Comparison of ENCODE assay signal across 20 cellular contexts in the genomic region with DNA sequence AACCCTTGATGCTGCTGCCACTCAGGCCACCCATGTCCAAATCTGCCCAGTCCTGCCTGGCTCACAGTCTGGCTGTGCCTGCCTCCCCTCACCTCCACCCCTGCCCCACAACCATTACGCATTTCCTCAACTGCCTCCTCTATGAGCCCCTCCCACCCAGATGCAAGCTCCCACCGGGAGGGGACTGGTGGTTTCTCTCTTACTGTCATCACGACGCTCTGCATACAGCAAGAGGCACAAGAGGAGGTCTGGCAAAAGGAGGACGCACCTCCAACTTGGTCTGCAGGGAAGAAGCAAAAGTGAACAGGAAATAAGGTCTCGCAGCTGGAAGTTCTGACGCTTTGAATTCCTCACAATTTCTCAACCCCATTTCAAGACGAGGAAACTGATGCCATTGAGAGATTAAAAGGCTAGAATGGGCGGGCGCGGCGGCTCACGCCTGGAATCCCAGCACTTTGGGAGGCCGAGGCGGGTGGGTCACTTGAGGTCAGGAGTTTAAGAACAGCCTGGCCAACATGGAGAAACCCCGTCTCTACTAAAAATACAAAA. TPM values are rescaled to one million over a fixed set of nuclear protein-coding genes. Genes with fewer than 3 reads are reported as not detected.
"Had no signal": no experiment of that assay in that cellular context is flagged by ENCODE, and none has a peak within 500 bp of the region (broad histone marks: within the 10 kb centered on the region; RNA-seq: fewer than 3 reads in every experiment).

No MANE protein-coding gene starts in this region.

- H3K27ac Mint-ChIP-seq: activated CD4-positive, alpha-beta memory T cell treated with anti-CD3 and anti-CD28 coated beads, Interleukin-2, amount 10 ng/mL, durations not matched to agents 7 days and 5 days; activated T-cell treated with anti-CD3 and anti-CD28 coated beads, Interleukin-2, amount 50 U/mL, for 72 hours; naive thymus-derived CD8-positive, alpha-beta T cell; T-helper 17 cell had no signal

- H3K27me3 Mint-ChIP-seq: activated CD4-positive, alpha-beta memory T cell treated with anti-CD3 and anti-CD28 coated beads, Interleukin-2, amount 10 ng/mL, durations not matched to agents 7 days and 5 days had no signal

- H3K36me3 Mint-ChIP-seq: naive thymus-derived CD8-positive, alpha-beta T cell had no signal

- H3K4me3 Mint-ChIP-seq: activated CD4-positive, alpha-beta memory T cell treated with anti-CD3 and anti-CD28 coated beads, Interleukin-2, amount 10 ng/mL, durations not matched to agents 7 days and 5 days; activated T-cell treated with anti-CD3 and anti-CD28 coated beads, Interleukin-2, amount 50 U/mL, for 72 hours; naive thymus-derived CD8-positive, alpha-beta T cell; T-helper 17 cell had no signal

- H3K27me3 ChIP-seq: cardiac muscle cell, upper lobe of right lung had no signal

- H3K36me3 ChIP-seq: cardiac muscle cell, spleen, upper lobe of right lung had no signal

- ATAC-seq: activated T-cell treated with anti-CD3 and anti-CD28 coated beads, Interleukin-2, amount 50 U/mL, for 72 hours; left cardiac atrium; naive thymus-derived CD8-positive, alpha-beta T cell; psoas muscle; sciatic nerve; SK-N-SH treated with all-trans-retinoic acid at 6 μM for 48 hours; T-helper 17 cell had no signal

- H3K9me3 Mint-ChIP-seq: activated CD4-positive, alpha-beta memory T cell treated with anti-CD3 and anti-CD28 coated beads, Interleukin-2, amount 10 ng/mL, durations not matched to agents 7 days and 5 days; activated T-cell treated with anti-CD3 and anti-CD28 coated beads, Interleukin-2, amount 50 U/mL, for 72 hours; naive thymus-derived CD8-positive, alpha-beta T cell had no signal

- DNase-seq: activated CD4-positive, alpha-beta memory T cell treated with anti-CD3 and anti-CD28 coated beads, Interleukin-2, amount 10 ng/mL, durations not matched to agents 7 days and 5 days; activated naive CD4-positive, alpha-beta T cell; activated T-cell treated with anti-CD3 and anti-CD28 coated beads, Interleukin-2, amount 50 U/mL, for 72 hours; effector CD8-positive, alpha-beta T cell; hypothalamus; left cardiac atrium; naive thymus-derived CD8-positive, alpha-beta T cell; occipital lobe; spleen; stimulated activated CD4-positive, alpha-beta T cell treated with anti-CD3 and anti-CD28 coated beads, Interleukin-2, amount 100 ng/mL, for 24 hours; stimulated activated naive CD4-positive, alpha-beta T cell; T-helper 17 cell had no signal

- H3K9me3 ChIP-seq: mucosa of descending colon, psoas muscle, spleen, upper lobe of right lung had no signal

- H3K4me3 ChIP-seq: cardiac muscle cell, coronary artery, lung, mucosa of descending colon, psoas muscle, spleen, upper lobe of right lung had no signal

- H3K27ac ChIP-seq: cardiac muscle cell, coronary artery, psoas muscle, spleen, upper lobe of right lung had no signal

RNA-seq across cellular contexts. Expression of a gene that starts 42.3 kb away (rescaled TPM):
- total RNA-seq: cardiac muscle cell; left cardiac atrium; naive thymus-derived CD8-positive, alpha-beta T cell; occipital lobe; spleen; T-helper 17 cell had no signal
